Comparison of ENCODE assay signal across 8 cellular contexts in genomic region chr1:62841587-62842169, GRCh38. TPM values are rescaled to one million over a fixed set of nuclear protein-coding genes. Genes with fewer than 3 reads are reported as not detected.
A peak's percentile ranks its signal among the peaks of the same experiment; 100 is the strongest.
DNase-seq lines count a peak whose midpoint lies in the region; ATAC-seq, FAIRE-seq and TF ChIP-seq lines count a peak whose summit lies in the region.

No MANE protein-coding gene starts in this region.

- H3K4me1 ChIP-seq in K562 (replicated peaks in 1 of 2; ENCODE audit: control insufficient read depth in 2 of 2, insufficient read depth in 2 of 2, low read length in 2 of 2) (no peaks in the 10 kb centered on the region), testis (no peaks in the 10 kb centered on the region)

- no peak overlapping the region for H3K4me2 ChIP-seq in K562 (ENCODE audit: insufficient read depth, low read length)

- TF ChIP-seq CTCF in BJ (IDR thresholded peaks at IDR 0.05; ENCODE audit: insufficient read depth, low read depth, low read length), result peak; percentile 62
- peak; percentile 54 to 72 (median 56); a peak in 5 of 6 replicates for TF ChIP-seq CTCF in K562 (IDR thresholded peaks at IDR 0.05 in 2 of 3, conservative IDR thresholded peaks at IDR 0.05 in 1 of 3; ENCODE audit: insufficient read depth in 2 of 3, low read depth in 1 of 3, low read length in 3 of 3)
- peak; percentile 45 to 77 (median 65) for TF ChIP-seq CTCF in testis (IDR thresholded peaks at IDR 0.05)

- no TSS peak for BruUV-seq in K562 (replicated peaks; lab: Mats Ljungman, UMichigan)

- CTCF ChIA-PET in BJ (lab: Yijun Ruan, JAX), result interaction anchor here (0.6 to 1.7 kb wide), 12 partner anchors 9 to 1405 kb away, joined by 3 to 9 read pairs (median 4); no protein-coding TSS in a partner anchor
- CTCF ChIA-PET in K562 (lab: Yijun Ruan, JAX; ENCODE audit: low intra/inter-chr PET ratio), result interaction anchor here (0.6 to 1.9 kb wide), 3 partner anchors 599 to 1404 kb away, joined by 3 to 8 read pairs (median 4); no protein-coding TSS in a partner anchor

- DNase-seq in BJ (ENCODE audit: low read depth) (peak; percentile 14), GM12892 (ENCODE audit: insufficient read length) (peak; percentile 3), NCI-H526 treated with DMSO at 0.1 percent for 48 hours (lab: John Stamatoyannopoulos, UW) (peak; percentile 45), K562 (ENCODE audit: extremely low read depth in 1 of 4, low spot score in 3 of 4) (peak; percentile 52 to 71 (median 53)), iris pigment epithelial cell (ENCODE audit: low read depth) (peak; percentile 65), testis (no peak)

- intact Hi-C loops in K562 (cut with micrococcal nuclease) (loop anchor here (2.0 to 5.0 kb wide), 3 partner anchors 66 to 307 kb away; no protein-coding TSS in a partner anchor), testis (cut with DNase I; ENCODE audit: low total_unique reads) (no loop called here)

- WGBS in K562 (ENCODE audit: insufficient coverage, low coverage, missing lambda C conversion rate), result 19% methylated on average over 3 of the region's 3 CpGs
- 5% methylated on average over 3 of the region's 3 CpGs for WGBS in testis, 2 donors

- no peak overlapping the region for H3K4me3 ChIP-seq in BJ (ENCODE audit: low read depth, low read length)
- no peak overlapping the region for H3K4me3 ChIP-seq in K562
- H3K4me3 ChIP-seq in testis, result no peak overlapping the region

- FAIRE-seq in GM12892 (lab: Jason Lieb, UNC) (peak; percentile 33), K562 (lab: Jason Lieb, UNC) (peak; percentile 86)

- H3K9ac ChIP-seq in K562 (ENCODE audit: insufficient read depth in 1 of 2, low read depth in 2 of 2, low read length in 2 of 2), result no peak overlapping the region

- no peaks in the 10 kb centered on the region for H4K20me1 ChIP-seq in K562 (replicated peaks; ENCODE audit: control insufficient read depth, insufficient read depth, low read length)

- no peaks in the 10 kb centered on the region for H3K9me1 ChIP-seq in K562 (ENCODE audit: control insufficient read depth, insufficient read depth, low read length)

- ATAC-seq in HG03520 (IDR thresholded peaks at IDR 0.05; ENCODE audit: unreplicated experiment), result peak; percentile 55
- ATAC-seq in K562, result peak; percentile 87
- ATAC-seq in HG02973 (IDR thresholded peaks at IDR 0.05; ENCODE audit: unreplicated experiment), result no peak

- no peak overlapping the region for H3K27ac ChIP-seq in K562 (ENCODE audit: extremely low read depth, low read depth, low read length)
- no peak overlapping the region for H3K27ac ChIP-seq in testis

- POLR2A ChIA-PET in BJ (lab: Charles Lee) (no interaction called here), K562 (lab: Yijun Ruan, JAX) (interaction anchor here (0.6 to 0.7 kb wide), 2 partner anchors 349 to 559 kb away, joined by 3 read pairs; no protein-coding TSS in a partner anchor)

- H3K9me3 ChIP-seq in K562 (replicated peaks; ENCODE audit: control insufficient read depth, insufficient read depth, low read depth, low read length), result no peaks in the 10 kb centered on the region
- no peaks in the 10 kb centered on the region for H3K9me3 ChIP-seq in testis

- TF ChIP-seq POLR2A in GM12892 (IDR thresholded peaks at IDR 0.05; ENCODE audit: low read depth, low read length) (no peak), K562 (conservative IDR thresholded peaks at IDR 0.05) (no peak), testis (IDR thresholded peaks at IDR 0.05) (no peak)

- H3K36me3 ChIP-seq in BJ (ENCODE audit: control insufficient read depth, insufficient read depth, low read length) (no peaks in the 10 kb centered on the region), K562 (ENCODE audit: control insufficient read depth, insufficient read depth, low read length) (no peaks in the 10 kb centered on the region), testis (ENCODE audit: low read depth, missing control alignments) (no peaks in the 10 kb centered on the region)

- in situ Hi-C loops in K562 (cut with MboI), result no loop called here

- no peak for TF ChIP-seq EP300 in K562 (IDR thresholded peaks at IDR 0.05; ENCODE audit: low read length)

- TF ChIP-seq RAD21 in K562 (CRISPR knock-in tag; conservative IDR thresholded peaks at IDR 0.05 in 1 of 2, IDR thresholded peaks at IDR 0.05 in 1 of 2), result peak; percentile 50 to 65

- no peak overlapping the region for H2AFZ ChIP-seq in K562 (ENCODE audit: low read depth, low read length)

- no peaks in the 10 kb centered on the region for H3K79me2 ChIP-seq in K562 (ENCODE audit: control insufficient read depth, insufficient read depth, low read length)

- H3K27me3 ChIP-seq in BJ (ENCODE audit: control insufficient read depth, insufficient read depth, low read length) (no peaks in the 10 kb centered on the region), K562 (ENCODE audit: control insufficient read depth in 2 of 2, insufficient read depth in 2 of 2, low read length in 2 of 2) (no peaks in the 10 kb centered on the region), testis (no peaks in the 10 kb centered on the region)

TF ChIP-seq in K562, 482 proteins besides CTCF, POLR2A, EP300 and RAD21 (continues in another document):
- TF ChIP-seq, protein P1, sequence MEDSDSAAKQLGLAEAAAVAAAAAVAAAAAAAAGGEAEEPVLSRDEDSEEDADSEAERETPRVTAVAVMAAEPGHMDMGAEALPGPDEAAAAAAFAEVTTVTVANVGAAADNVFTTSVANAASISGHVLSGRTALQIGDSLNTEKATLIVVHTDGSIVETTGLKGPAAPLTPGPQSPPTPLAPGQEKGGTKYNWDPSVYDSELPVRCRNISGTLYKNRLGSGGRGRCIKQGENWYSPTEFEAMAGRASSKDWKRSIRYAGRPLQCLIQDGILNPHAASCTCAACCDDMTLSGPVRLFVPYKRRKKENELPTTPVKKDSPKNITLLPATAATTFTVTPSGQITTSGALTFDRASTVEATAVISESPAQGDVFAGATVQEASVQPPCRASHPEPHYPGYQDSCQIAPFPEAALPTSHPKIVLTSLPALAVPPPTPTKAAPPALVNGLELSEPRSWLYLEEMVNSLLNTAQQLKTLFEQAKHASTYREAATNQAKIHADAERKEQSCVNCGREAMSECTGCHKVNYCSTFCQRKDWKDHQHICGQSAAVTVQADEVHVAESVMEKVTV (CRISPR knock-in tag; IDR thresholded peaks at IDR 0.05), result peak; percentile 43; the same call in 1 of the 2 replicates
- TF ChIP-seq ARID3A (IDR thresholded peaks at IDR 0.05; ENCODE audit: borderline replicate concordance, low read depth, low read length), result peak; percentile 89; the same call in 1 of the 2 replicates
- TF ChIP-seq SMC3 (conservative IDR thresholded peaks at IDR 0.05; ENCODE audit: insufficient read depth, low read depth, low read length), result peak; percentile 50; the same call in 1 of the 2 replicates

RNA-seq across cellular contexts. Expression of gene ATG4C, which starts 57.7 kb away (rescaled TPM):
- 2.2 and 7.1 TPM in 2 replicates for polyA plus RNA-seq in BJ (2011; rRNA removed)
- polyA minus RNA-seq in BJ (2011; rRNA and poly(A)+ RNA removed), result 2.0 and 2.5 TPM in 2 replicates
- 10.5 TPM for polyA plus RNA-seq in GM12892 (2012; ENCODE audit: missing spikeins)
- 6.2 and 23.0 TPM in 2 replicates for total RNA-seq in K562 (2011; cell fraction: chromatin; rRNA removed; ENCODE audit: low replicate concordance)
- 1.0 and 1.4 TPM in 2 replicates for total RNA-seq in K562 (2011; cell fraction: nucleolus; rRNA removed)
- total RNA-seq in K562 (2011; cell fraction: nucleoplasm; rRNA removed), result 3.1 and 4.4 TPM in 2 replicates
- total RNA-seq in K562 (2014; rRNA removed), result 7.0 and 7.6 TPM in 2 replicates
- 14.4 and 17.5 TPM in 2 replicates for total RNA-seq in K562 (2014; rRNA removed; fragmentation: Illumina TruSeq; extraction: Trizol)
- total RNA-seq in K562 (2015; rRNA removed; fragmentation: Illumina TruSeq; extraction: Trizol), result 9.5 and 10.4 TPM in 2 replicates
- total RNA-seq in K562 (2021), result 15.2 and 16.1 TPM in 2 replicates
- 13.7 and 21.3 TPM in 2 replicates for polyA plus RNA-seq in K562 (2011; rRNA removed)
- polyA plus RNA-seq in K562 (2011; cell fraction: cytosol; rRNA removed), result 2.3 and 4.5 TPM in 2 replicates
- polyA plus RNA-seq in K562 (2011; cell fraction: nucleus; rRNA removed), result 3.9 and 5.5 TPM in 2 replicates
- 11.6 and 11.7 TPM in 2 replicates for polyA plus RNA-seq in K562 (2012)
- polyA plus RNA-seq in K562 (2014; fragmentation: Illumina TruSeq; extraction: Trizol), result 17.5 and 22.6 TPM in 2 replicates
- 10 to 100 TPM; 35.4 to 35.8 TPM for polyA plus RNA-seq in K562 (2014; fragmentation: Nextera tagmentation; extraction: Ambion mirVana)
- polyA plus RNA-seq in K562 (2014; rRNA removed), result 12.1 and 14.9 TPM in 2 replicates
- polyA minus RNA-seq in K562 (2011; rRNA and poly(A)+ RNA removed), result 16.7 and 17.6 TPM in 2 replicates
- 5.9 and 7.6 TPM in 2 replicates for polyA minus RNA-seq in K562 (2011; cell fraction: cytosol; rRNA and poly(A)+ RNA removed)
- polyA minus RNA-seq in K562 (2011; cell fraction: nucleus; rRNA and poly(A)+ RNA removed), result 4.4 and 7.7 TPM in 2 replicates
- total RNA-seq in testis, result 10 to 100 TPM in 1 of 2 donors, 1 to 10 TPM in 1; 6.8 to 10.2 TPM
- 8.6 TPM for polyA plus RNA-seq in testis (ENCODE audit: insufficient read depth, low read depth, low replicate concordance)
